1 cellular context compared by ENCODE assay signal in the genomic region with DNA sequence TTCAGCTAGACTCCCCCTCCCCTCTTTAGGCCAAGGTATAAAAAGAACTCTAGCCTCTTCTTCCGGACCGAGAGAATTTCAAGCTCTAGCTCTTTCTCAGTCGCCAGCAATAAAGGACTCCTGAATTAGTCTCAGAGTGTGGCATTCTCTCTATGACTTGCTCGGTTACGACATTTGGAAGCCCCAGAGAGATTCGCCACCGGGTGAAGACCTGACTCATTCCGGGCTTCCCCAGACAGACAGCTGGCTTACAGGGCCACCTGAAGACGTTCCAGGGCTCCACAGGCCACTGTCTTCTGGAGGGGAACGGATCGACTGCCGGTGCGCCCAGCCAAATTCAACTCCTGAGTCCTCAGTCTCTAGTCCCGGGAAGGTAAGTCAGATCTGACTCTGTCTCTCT.
TF ChIP-seq lines count a peak whose summit lies in the region.

Gene AKR1B15 (plus strand): TSS at position 234 of the 400 bp plus-strand sequence. CDS start 15,510 bp downstream, outside the sequence.

TF ChIP-seq in GM23338, 12 proteins besides CTCF, POLR2A, EP300 and RAD21 (continued from another document):
- TF ChIP-seq, protein P1, sequence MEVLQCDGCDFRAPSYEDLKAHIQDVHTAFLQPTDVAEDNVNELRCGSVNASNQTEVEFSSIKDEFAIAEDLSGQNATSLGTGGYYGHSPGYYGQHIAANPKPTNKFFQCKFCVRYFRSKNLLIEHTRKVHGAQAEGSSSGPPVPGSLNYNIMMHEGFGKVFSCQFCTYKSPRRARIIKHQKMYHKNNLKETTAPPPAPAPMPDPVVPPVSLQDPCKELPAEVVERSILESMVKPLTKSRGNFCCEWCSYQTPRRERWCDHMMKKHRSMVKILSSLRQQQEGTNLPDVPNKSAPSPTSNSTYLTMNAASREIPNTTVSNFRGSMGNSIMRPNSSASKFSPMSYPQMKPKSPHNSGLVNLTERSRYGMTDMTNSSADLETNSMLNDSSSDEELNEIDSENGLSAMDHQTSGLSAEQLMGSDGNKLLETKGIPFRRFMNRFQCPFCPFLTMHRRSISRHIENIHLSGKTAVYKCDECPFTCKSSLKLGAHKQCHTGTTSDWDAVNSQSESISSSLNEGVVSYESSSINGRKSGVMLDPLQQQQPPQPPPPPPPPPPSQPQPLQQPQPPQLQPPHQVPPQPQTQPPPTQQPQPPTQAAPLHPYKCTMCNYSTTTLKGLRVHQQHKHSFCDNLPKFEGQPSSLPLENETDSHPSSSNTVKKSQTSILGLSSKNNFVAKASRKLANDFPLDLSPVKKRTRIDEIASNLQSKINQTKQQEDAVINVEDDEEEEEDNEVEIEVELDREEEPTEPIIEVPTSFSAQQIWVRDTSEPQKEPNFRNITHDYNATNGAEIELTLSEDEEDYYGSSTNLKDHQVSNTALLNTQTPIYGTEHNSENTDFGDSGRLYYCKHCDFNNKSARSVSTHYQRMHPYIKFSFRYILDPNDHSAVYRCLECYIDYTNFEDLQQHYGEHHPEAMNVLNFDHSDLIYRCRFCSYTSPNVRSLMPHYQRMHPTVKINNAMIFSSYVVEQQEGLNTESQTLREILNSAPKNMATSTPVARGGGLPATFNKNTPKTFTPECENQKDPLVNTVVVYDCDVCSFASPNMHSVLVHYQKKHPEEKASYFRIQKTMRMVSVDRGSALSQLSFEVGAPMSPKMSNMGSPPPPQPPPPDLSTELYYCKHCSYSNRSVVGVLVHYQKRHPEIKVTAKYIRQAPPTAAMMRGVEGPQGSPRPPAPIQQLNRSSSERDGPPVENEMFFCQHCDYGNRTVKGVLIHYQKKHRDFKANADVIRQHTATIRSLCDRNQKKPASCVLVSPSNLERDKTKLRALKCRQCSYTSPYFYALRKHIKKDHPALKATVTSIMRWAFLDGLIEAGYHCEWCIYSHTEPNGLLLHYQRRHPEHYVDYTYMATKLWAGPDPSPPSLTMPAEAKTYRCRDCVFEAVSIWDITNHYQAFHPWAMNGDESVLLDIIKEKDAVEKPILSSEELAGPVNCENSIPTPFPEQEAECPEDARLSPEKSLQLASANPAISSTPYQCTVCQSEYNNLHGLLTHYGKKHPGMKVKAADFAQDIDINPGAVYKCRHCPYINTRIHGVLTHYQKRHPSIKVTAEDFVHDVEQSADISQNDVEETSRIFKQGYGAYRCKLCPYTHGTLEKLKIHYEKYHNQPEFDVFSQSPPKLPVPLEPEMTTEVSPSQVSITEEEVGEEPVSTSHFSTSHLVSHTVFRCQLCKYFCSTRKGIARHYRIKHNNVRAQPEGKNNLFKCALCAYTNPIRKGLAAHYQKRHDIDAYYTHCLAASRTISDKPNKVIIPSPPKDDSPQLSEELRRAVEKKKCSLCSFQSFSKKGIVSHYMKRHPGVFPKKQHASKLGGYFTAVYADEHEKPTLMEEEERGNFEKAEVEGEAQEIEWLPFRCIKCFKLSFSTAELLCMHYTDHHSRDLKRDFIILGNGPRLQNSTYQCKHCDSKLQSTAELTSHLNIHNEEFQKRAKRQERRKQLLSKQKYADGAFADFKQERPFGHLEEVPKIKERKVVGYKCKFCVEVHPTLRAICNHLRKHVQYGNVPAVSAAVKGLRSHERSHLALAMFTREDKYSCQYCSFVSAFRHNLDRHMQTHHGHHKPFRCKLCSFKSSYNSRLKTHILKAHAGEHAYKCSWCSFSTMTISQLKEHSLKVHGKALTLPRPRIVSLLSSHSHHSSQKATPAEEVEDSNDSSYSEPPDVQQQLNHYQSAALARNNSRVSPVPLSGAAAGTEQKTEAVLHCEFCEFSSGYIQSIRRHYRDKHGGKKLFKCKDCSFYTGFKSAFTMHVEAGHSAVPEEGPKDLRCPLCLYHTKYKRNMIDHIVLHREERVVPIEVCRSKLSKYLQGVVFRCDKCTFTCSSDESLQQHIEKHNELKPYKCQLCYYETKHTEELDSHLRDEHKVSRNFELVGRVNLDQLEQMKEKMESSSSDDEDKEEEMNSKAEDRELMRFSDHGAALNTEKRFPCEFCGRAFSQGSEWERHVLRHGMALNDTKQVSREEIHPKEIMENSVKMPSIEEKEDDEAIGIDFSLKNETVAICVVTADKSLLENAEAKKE (CRISPR knock-in tag; IDR thresholded peaks at IDR 0.05), result no peak
- TF ChIP-seq, protein P2, sequence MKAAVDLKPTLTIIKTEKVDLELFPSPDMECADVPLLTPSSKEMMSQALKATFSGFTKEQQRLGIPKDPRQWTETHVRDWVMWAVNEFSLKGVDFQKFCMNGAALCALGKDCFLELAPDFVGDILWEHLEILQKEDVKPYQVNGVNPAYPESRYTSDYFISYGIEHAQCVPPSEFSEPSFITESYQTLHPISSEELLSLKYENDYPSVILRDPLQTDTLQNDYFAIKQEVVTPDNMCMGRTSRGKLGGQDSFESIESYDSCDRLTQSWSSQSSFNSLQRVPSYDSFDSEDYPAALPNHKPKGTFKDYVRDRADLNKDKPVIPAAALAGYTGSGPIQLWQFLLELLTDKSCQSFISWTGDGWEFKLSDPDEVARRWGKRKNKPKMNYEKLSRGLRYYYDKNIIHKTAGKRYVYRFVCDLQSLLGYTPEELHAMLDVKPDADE (IDR thresholded peaks at IDR 0.05), result no peak
- no peak for TF ChIP-seq ZNF331 (CRISPR knock-in tag; IDR thresholded peaks at IDR 0.05; ENCODE audit: low read depth)
- no peak for TF ChIP-seq EZH2phosphoT487 (IDR thresholded peaks at IDR 0.05; ENCODE audit: unreplicated experiment)
- TF ChIP-seq REST (IDR thresholded peaks at IDR 0.05; ENCODE audit: unreplicated experiment), result no peak
- no peak for TF ChIP-seq EZH2 (IDR thresholded peaks at IDR 0.05; ENCODE audit: low read depth, unreplicated experiment)
